ENCODE assay signal across 8 cellular contexts in genomic region chr14:31024577-31025334, GRCh38. TPM values are rescaled to one million over a fixed set of nuclear protein-coding genes. Genes with fewer than 3 reads are reported as not detected.
A peak's percentile ranks its signal among the peaks of the same experiment; 100 is the strongest.
DNase-seq lines count a peak whose midpoint lies in the region; ATAC-seq and TF ChIP-seq lines count a peak whose summit lies in the region.

No MANE protein-coding gene starts in this region.

- H3K9ac ChIP-seq in iPS-20b (ENCODE audit: low read depth, low read length): peak overlapping the region; percentile 98

- H3K4me1 Mint-ChIP-seq in activated T-helper 17 cell treated with anti-CD3 and anti-CD28 coated beads, Interleukin-2, amount 50 U/mL, for 72 hours: peaks cover 34% of the 10 kb centered on the region
- H3K4me1 Mint-ChIP-seq in stimulated activated naive B cell treated with anti-CD40 and anti-IgM and Interleukin-4, amounts not matched to agents 10 μg/mL and 1 μg/mL and 100 μg/mL, for 72 hours: peaks cover 34 to 47% of the 10 kb centered on the region in 2 donors

- H3K27me3 ChIP-seq in cardiac muscle cell (no peaks in the 10 kb centered on the region), iPS-20b (ENCODE audit: insufficient read depth, low read length) (no peaks in the 10 kb centered on the region)

- H3K36me3 Mint-ChIP-seq in activated T-helper 17 cell treated with anti-CD3 and anti-CD28 coated beads, Interleukin-2, amount 50 U/mL, for 72 hours (ENCODE audit: low read depth): peaks cover 42% of the 10 kb centered on the region
- peaks cover 9 to 23% of the 10 kb centered on the region in 2 donors for H3K36me3 Mint-ChIP-seq in stimulated activated naive B cell treated with anti-CD40 and anti-IgM and Interleukin-4, amounts not matched to agents 10 μg/mL and 1 μg/mL and 100 μg/mL, for 72 hours

- TF ChIP-seq CTCF in cardiac muscle cell (IDR thresholded peaks at IDR 0.05; ENCODE audit: low read depth, low read length): no peak

- H3K27ac Mint-ChIP-seq in activated T-helper 17 cell treated with anti-CD3 and anti-CD28 coated beads, Interleukin-2, amount 50 U/mL, for 72 hours: peak overlapping the region; percentile 90
- peak overlapping the region; percentile 95 for H3K27ac Mint-ChIP-seq in stimulated activated naive B cell treated with anti-CD40 and anti-IgM and Interleukin-4, amounts not matched to agents 10 μg/mL and 1 μg/mL and 100 μg/mL, for 72 hours

- intact Hi-C loops in Right ventricle myocardium inferior (cut with DNase I): loop anchor here (5.0 kb wide), 1 partner anchor 37 kb away; no protein-coding TSS in a partner anchor

- H3K27me3 Mint-ChIP-seq in activated T-helper 17 cell treated with anti-CD3 and anti-CD28 coated beads, Interleukin-2, amount 50 U/mL, for 72 hours: no peaks in the 10 kb centered on the region
- no peaks in the 10 kb centered on the region for H3K27me3 Mint-ChIP-seq in stimulated activated naive B cell treated with anti-CD40 and anti-IgM and Interleukin-4, amounts not matched to agents 10 μg/mL and 1 μg/mL and 100 μg/mL, for 72 hours

- H3K9me3 Mint-ChIP-seq in activated T-helper 17 cell treated with anti-CD3 and anti-CD28 coated beads, Interleukin-2, amount 50 U/mL, for 72 hours: no peaks in the 10 kb centered on the region
- H3K9me3 Mint-ChIP-seq in stimulated activated naive B cell treated with anti-CD40 and anti-IgM and Interleukin-4, amounts not matched to agents 10 μg/mL and 1 μg/mL and 100 μg/mL, for 72 hours: no peaks in the 10 kb centered on the region

- no peak for ATAC-seq in Right ventricle myocardium inferior
- ATAC-seq in activated T-helper 17 cell treated with anti-CD3 and anti-CD28 coated beads, Interleukin-2, amount 50 U/mL, for 72 hours (replicated peaks): peak; percentile 12
- no peak for ATAC-seq in stimulated activated naive B cell treated with anti-CD40 and anti-IgM and Interleukin-4, amounts not matched to agents 10 μg/mL and 1 μg/mL and 100 μg/mL, for 72 hours (replicated peaks)

- H3K27ac ChIP-seq in cardiac muscle cell: peak overlapping the region; percentile 99
- H3K27ac ChIP-seq in iPS-20b (ENCODE audit: low read length): peak overlapping the region; percentile 85

- H3K4me3 ChIP-seq in cardiac muscle cell: peak overlapping the region; percentile 94
- peak overlapping the region; percentile 81 for H3K4me3 ChIP-seq in iPS-20b (ENCODE audit: low read length)

- H3K36me3 ChIP-seq in cardiac muscle cell: no peaks in the 10 kb centered on the region
- H3K36me3 ChIP-seq in iPS-20b (ENCODE audit: insufficient read depth, low read depth, low read length): peaks cover 14% of the 10 kb centered on the region

- no peak for DNase-seq in cardiac muscle cell (ENCODE audit: low read depth in 1 of 2, low spot score in 1 of 2)
- no peak for DNase-seq in Right ventricle myocardium inferior (ENCODE audit: missing footprints)
- no peak for DNase-seq in stimulated activated naive B cell treated with anti-CD40 and anti-IgM and Interleukin-4, amounts not matched to agents 10 μg/mL and 1 μg/mL and 100 μg/mL, for 72 hours
- no peak for DNase-seq in NCI-H345 (lab: John Stamatoyannopoulos, UW)
- no peak for DNase-seq in GDM1 (lab: John Stamatoyannopoulos, UW)
- no peak for DNase-seq in NCI-H146 (lab: John Stamatoyannopoulos, UW)

- peak overlapping the region; percentile 90 for H3K4me3 Mint-ChIP-seq in activated T-helper 17 cell treated with anti-CD3 and anti-CD28 coated beads, Interleukin-2, amount 50 U/mL, for 72 hours
- H3K4me3 Mint-ChIP-seq in stimulated activated naive B cell treated with anti-CD40 and anti-IgM and Interleukin-4, amounts not matched to agents 10 μg/mL and 1 μg/mL and 100 μg/mL, for 72 hours: peak overlapping the region; percentile 96 to 97

- H3K4me1 ChIP-seq in cardiac muscle cell (ENCODE audit: low read depth) (peaks cover 17% of the 10 kb centered on the region), iPS-20b (ENCODE audit: insufficient read depth, low read length) (peaks cover 12% of the 10 kb centered on the region; the same call in 1 of the 2 replicates)

- H3K9me3 ChIP-seq in cardiac muscle cell (ENCODE audit: low read depth) (no peaks in the 10 kb centered on the region), iPS-20b (ENCODE audit: insufficient read depth, low read depth, low read length) (no peaks in the 10 kb centered on the region)

RNA-seq across cellular contexts. Expression of gene AP4S1, which starts 0.7 kb away (rescaled TPM):
- total RNA-seq in cardiac muscle cell: 5.9 and 8.2 TPM in 2 replicates
- 10.5 and 16.9 TPM in 2 replicates for polyA plus RNA-seq in cardiac muscle cell
- total RNA-seq in Right ventricle myocardium inferior: 6.5 TPM
- 1 to 10 TPM; 4.3 to 5.9 TPM for total RNA-seq in activated T-helper 17 cell treated with anti-CD3 and anti-CD28 coated beads, Interleukin-2, amount 50 U/mL, for 72 hours

RNA-seq across cellular contexts. Expression of gene STRN3, which starts 1.4 kb away (rescaled TPM):
- total RNA-seq in cardiac muscle cell: 44.6 and 57.3 TPM in 2 replicates
- polyA plus RNA-seq in cardiac muscle cell: 17.5 and 18.1 TPM in 2 replicates
- 48.4 TPM for total RNA-seq in Right ventricle myocardium inferior
- total RNA-seq in activated T-helper 17 cell treated with anti-CD3 and anti-CD28 coated beads, Interleukin-2, amount 50 U/mL, for 72 hours: 10 to 100 TPM; 18.6 to 31.1 TPM
